Comparison of ENCODE assay signal across 1 cellular context in genomic region chr15:62797171-62797570, GRCh38.
TF ChIP-seq lines count a peak whose summit lies in the region.

No MANE protein-coding gene starts in this region.

TF ChIP-seq in H1, 55 proteins besides CTCF, POLR2A, EP300 and RAD21:
- TF ChIP-seq EGR1 (IDR thresholded peaks at IDR 0.05; ENCODE audit: borderline replicate concordance, low read depth, low read length) (no peak), CHD7 (IDR thresholded peaks at IDR 0.05; ENCODE audit: insufficient replicate concordance, low read length) (no peak), CBX5 (IDR thresholded peaks at IDR 0.05; ENCODE audit: low read depth, low read length) (no peak)
